8 cellular contexts compared by ENCODE assay signal in genomic region chr10:4826788-4827324, GRCh38. TPM values are rescaled to one million over a fixed set of nuclear protein-coding genes. Genes with fewer than 3 reads are reported as not detected.
DNase-seq lines count a peak whose midpoint lies in the region; ATAC-seq and TF ChIP-seq lines count a peak whose summit lies in the region.

No MANE protein-coding gene starts in this region.

- no peaks in the 10 kb centered on the region for H3K36me3 Mint-ChIP-seq in natural killer cell

- TF ChIP-seq CTCF in dorsolateral prefrontal cortex (IDR thresholded peaks at IDR 0.05 in 54 of 56, conservative IDR thresholded peaks at IDR 0.05 in 2 of 56; ENCODE audit: low read depth in 1 of 56, partially characterized antibody in 56 of 56) = no peak
- TF ChIP-seq CTCF in natural killer cell (IDR thresholded peaks at IDR 0.05) = no peak

- WGBS in HUES64 = 62% methylated on average over 12 of the region's 13 CpGs

- intact Hi-C loops in dorsolateral prefrontal cortex (cut with DNase I) (no loop called here), natural killer cell (cut with micrococcal nuclease) (no loop called here)

- H3K9me3 ChIP-seq in HUES64 (ENCODE audit: insufficient read depth, low read depth, low read length) = 0 out of 2 replicates have a peak, but pooled peaks cover 4% of the 10 kb centered on the region

- H3K27ac ChIP-seq in ACC112 (ENCODE audit: low read depth, low read length) (peak overlapping the region; percentile 72), HUES64 (ENCODE audit: low read depth, low read length) (no peak overlapping the region), dorsolateral prefrontal cortex (peak overlapping the region in 27 of 59 donors; percentile 30 to 91 (median 73))

- DNase-seq in dorsolateral prefrontal cortex (no peak), natural killer cell (no peak), EL (no peak), mucosa of gallbladder (ENCODE audit: low spot score) (no peak)
- DNase-seq in activated CD8-positive, alpha-beta memory T cell treated with anti-CD3 and anti-CD28 coated beads, Interleukin-2, amount 50 U/mL, for 4 hours = no peak

- H3K9ac ChIP-seq in HUES64 (ENCODE audit: low read depth, low read length) = no peak overlapping the region; the same call in 1 of the 2 replicates

- H3K36me3 ChIP-seq in ACC112 (ENCODE audit: insufficient read depth, low read length) = no peaks in the 10 kb centered on the region
- no peaks in the 10 kb centered on the region; the same call in 1 of the 2 replicates for H3K36me3 ChIP-seq in HUES64 (ENCODE audit: insufficient read depth, low read length)

- H3K4me1 ChIP-seq in ACC112 (ENCODE audit: control insufficient read depth, insufficient read depth, low read length, unreplicated experiment) (peaks cover 10% of the 10 kb centered on the region), HUES64 (ENCODE audit: insufficient read depth, low read length) (no peaks in the 10 kb centered on the region; the same call in 1 of the 2 replicates)

- peak overlapping the region; percentile 33 for H2AFZ ChIP-seq in ACC112 (ENCODE audit: low read length, unreplicated experiment)

- no peaks in the 10 kb centered on the region for H3K9me3 Mint-ChIP-seq in natural killer cell

- peak overlapping the region in 1 of 2 donors; percentile 41 for H3K27ac Mint-ChIP-seq in natural killer cell

- ATAC-seq in natural killer cell (no peak), GM18870 (IDR thresholded peaks at IDR 0.05; ENCODE audit: unreplicated experiment) (no peak)

- H3K4me3 Mint-ChIP-seq in natural killer cell = peak overlapping the region; percentile 75

- H3K4me3 ChIP-seq in ACC112 (ENCODE audit: low read depth, low read length) (peak overlapping the region; percentile 75), HUES64 (ENCODE audit: low read length) (peak overlapping the region; percentile 49), dorsolateral prefrontal cortex (peak overlapping the region; percentile 30 to 76 (median 66))

- H3K27me3 ChIP-seq in ACC112 (ENCODE audit: insufficient read depth, low read length) (no peaks in the 10 kb centered on the region), HUES64 (ENCODE audit: insufficient read depth, low read length) (peaks cover 34% of the 10 kb centered on the region), dorsolateral prefrontal cortex (peaks cover 0 to 73% (median 4%) of the 10 kb centered on the region in 45 donors)

- H3K79me2 ChIP-seq in ACC112 (ENCODE audit: control insufficient read depth, insufficient read depth, low read length, unreplicated experiment) = peaks cover 7% of the 10 kb centered on the region

- H3K27me3 Mint-ChIP-seq in natural killer cell (ENCODE audit: low read depth in 2 of 2) = peaks cover 54 to 63% of the 10 kb centered on the region in 2 donors

- peaks cover 0 to 14% of the 10 kb centered on the region in 2 donors for H3K4me1 Mint-ChIP-seq in natural killer cell

RNA-seq across cellular contexts. Expression of gene AKR1E2, which starts 0.8 kb away (rescaled TPM):
- polyA plus RNA-seq in HUES64 (2013, experiment 1 of 2) = 2.8 TPM
- polyA plus RNA-seq in HUES64 (2013, experiment 2 of 2) = 4.1 TPM
- 10 to 100 TPM in 116 of 120 experiments, 1 to 10 TPM in 4; 8.8 to 35.6 (median 19.3) TPM for total RNA-seq in dorsolateral prefrontal cortex
- 1 to 10 TPM in 2 of 3 donors, under 1 TPM in 1; 0.56 to 4.0 (median 3.7) TPM for total RNA-seq in natural killer cell
- 15.2 TPM for total RNA-seq in mucosa of gallbladder
